Comparison of ENCODE assay signal across 18 cellular contexts in the genomic region with DNA sequence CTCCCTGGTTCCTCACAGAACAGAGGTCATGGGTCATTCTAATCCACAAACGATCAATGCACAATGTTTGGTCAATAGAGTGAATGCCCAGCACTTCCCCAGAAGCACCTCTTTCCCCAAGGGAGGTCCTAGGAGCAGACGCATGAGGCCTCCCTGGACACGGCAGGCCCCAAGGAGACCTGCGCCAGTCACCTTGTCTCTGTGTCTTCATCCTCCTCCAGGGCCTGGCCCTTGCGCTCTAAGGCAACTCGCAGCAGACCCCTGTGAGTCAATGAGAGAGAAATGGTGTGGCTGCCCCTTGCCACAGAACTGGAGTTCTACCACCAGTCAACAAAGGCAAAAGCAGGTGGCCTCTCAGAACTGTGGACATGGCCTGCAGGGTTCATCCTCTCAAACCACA. TPM values are rescaled to one million over a fixed set of nuclear protein-coding genes. Genes with fewer than 3 reads are reported as not detected.
"Had no signal": no experiment of that assay in that cellular context is flagged by ENCODE, and none has a peak within 500 bp of the region (broad histone marks: within the 10 kb centered on the region; RNA-seq: fewer than 3 reads in every experiment).

No MANE protein-coding gene starts in this region.

- H3K9ac ChIP-seq: neural progenitor cell, parathyroid adenoma had no signal

- H3K36me3 ChIP-seq: neural progenitor cell had no signal

- H3K9me3 ChIP-seq: gastrocnemius medialis, stomach, vagina had no signal

- H3K4me2 ChIP-seq: neural progenitor cell had no signal

- H3K4me1 ChIP-seq: gastrocnemius medialis, neural progenitor cell, parathyroid adenoma, vagina had no signal

- H3K27me3 Mint-ChIP-seq: activated CD4-positive, alpha-beta T cell treated with anti-CD3 and anti-CD28 coated beads, Interleukin-2, amount 10 ng/mL, durations not matched to agents 7 days and 5 days; activated naive CD4-positive, alpha-beta T cell treated with anti-CD3 and anti-CD28 coated beads, Interleukin-2, amount 10 ng/mL, durations not matched to agents 7 days and 5 days; activated naive CD8-positive, alpha-beta T cell treated with anti-CD3 and anti-CD28 coated beads, Interleukin-2, amount 50 U/mL, for 24 hours had no signal

- H3K27ac ChIP-seq: gastrocnemius medialis, neural progenitor cell, parathyroid adenoma, stomach, vagina had no signal

- H3K27me3 ChIP-seq: gastrocnemius medialis, neural progenitor cell, stomach, vagina had no signal

- H2AFZ ChIP-seq: neural progenitor cell, parathyroid adenoma had no signal

- H3K4me3 ChIP-seq: gastrocnemius medialis, neural progenitor cell, stomach, vagina had no signal

- H3K9me3 Mint-ChIP-seq: activated CD4-positive, alpha-beta T cell treated with anti-CD3 and anti-CD28 coated beads, Interleukin-2, amount 10 ng/mL, durations not matched to agents 7 days and 5 days; activated naive CD4-positive, alpha-beta T cell treated with anti-CD3 and anti-CD28 coated beads, Interleukin-2, amount 10 ng/mL, durations not matched to agents 7 days and 5 days; activated naive CD8-positive, alpha-beta T cell treated with anti-CD3 and anti-CD28 coated beads, Interleukin-2, amount 50 U/mL, for 24 hours; immature natural killer cell; neural progenitor cell had no signal

- DNase-seq: activated CD4-positive, alpha-beta T cell treated with anti-CD3 and anti-CD28 coated beads, Interleukin-2, amount 10 ng/mL, durations not matched to agents 7 days and 5 days; activated CD8-positive, alpha-beta memory T cell treated with anti-CD3 and anti-CD28 coated beads, Interleukin-2, amount 50 U/mL, for 48 hours; activated effector memory CD4-positive, alpha-beta T cell treated with Interleukin-2 at 50 U/mL for 16 hours; activated naive CD8-positive, alpha-beta T cell treated with anti-CD3 and anti-CD28 coated beads, Interleukin-2, amount 50 U/mL, for 24 hours; activated T-cell treated with anti-CD3 and anti-CD28 coated beads, Interleukin-2, amount 50 U/mL, for 48 hours; cortex of kidney; effector CD4-positive, alpha-beta T cell; gastrocnemius medialis; immature natural killer cell; stomach; T1000; trophoblast cell had no signal

- H3K4me3 Mint-ChIP-seq: activated CD4-positive, alpha-beta T cell treated with anti-CD3 and anti-CD28 coated beads, Interleukin-2, amount 10 ng/mL, durations not matched to agents 7 days and 5 days; activated naive CD4-positive, alpha-beta T cell treated with anti-CD3 and anti-CD28 coated beads, Interleukin-2, amount 10 ng/mL, durations not matched to agents 7 days and 5 days; activated naive CD8-positive, alpha-beta T cell treated with anti-CD3 and anti-CD28 coated beads, Interleukin-2, amount 50 U/mL, for 24 hours; immature natural killer cell; neural progenitor cell had no signal

- H3K36me3 Mint-ChIP-seq: immature natural killer cell, neural progenitor cell had no signal

- H3K4me1 Mint-ChIP-seq: activated CD4-positive, alpha-beta T cell treated with anti-CD3 and anti-CD28 coated beads, Interleukin-2, amount 10 ng/mL, durations not matched to agents 7 days and 5 days; activated naive CD4-positive, alpha-beta T cell treated with anti-CD3 and anti-CD28 coated beads, Interleukin-2, amount 10 ng/mL, durations not matched to agents 7 days and 5 days; activated naive CD8-positive, alpha-beta T cell treated with anti-CD3 and anti-CD28 coated beads, Interleukin-2, amount 50 U/mL, for 24 hours; immature natural killer cell had no signal

- H3K27ac Mint-ChIP-seq: activated CD4-positive, alpha-beta T cell treated with anti-CD3 and anti-CD28 coated beads, Interleukin-2, amount 10 ng/mL, durations not matched to agents 7 days and 5 days; activated naive CD4-positive, alpha-beta T cell treated with anti-CD3 and anti-CD28 coated beads, Interleukin-2, amount 10 ng/mL, durations not matched to agents 7 days and 5 days; activated naive CD8-positive, alpha-beta T cell treated with anti-CD3 and anti-CD28 coated beads, Interleukin-2, amount 50 U/mL, for 24 hours; immature natural killer cell; neural progenitor cell had no signal

RNA-seq across cellular contexts. Expression of a gene that starts 18.1 kb away (rescaled TPM):
- polyA plus RNA-seq: immature natural killer cell had no signal

RNA-seq across cellular contexts. Expression of a gene that starts 25.8 kb away (rescaled TPM):
- polyA plus RNA-seq: immature natural killer cell had no signal

RNA-seq across cellular contexts. Expression of a gene that starts 42.2 kb away (rescaled TPM):
- total RNA-seq: activated CD4-positive, alpha-beta T cell treated with anti-CD3 and anti-CD28 coated beads, Interleukin-2, amount 10 ng/mL, durations not matched to agents 7 days and 5 days; esophagus mucosa; gastrocnemius medialis; lung microvascular endothelial cell; vagina had no signal
- polyA plus RNA-seq: immature natural killer cell had no signal
